In genomic region chr19:16473875-16474397, GRCh38 we compare ENCODE assay signal across 1 cellular context.
TF ChIP-seq lines count a peak whose summit lies in the region.

No MANE protein-coding gene starts in this region.

TF ChIP-seq in HepG2, 621 proteins besides CTCF, POLR2A, EP300 and RAD21:
- TF ChIP-seq RERE (CRISPR knock-in tag; IDR thresholded peaks at IDR 0.05; ENCODE audit: low read depth) (no peak), ZNF616 (CRISPR knock-in tag; IDR thresholded peaks at IDR 0.05; ENCODE audit: low read depth) (no peak), CEBPG (CRISPR knock-in tag; IDR thresholded peaks at IDR 0.05) (peak; percentile 53), CEBPB (IDR thresholded peaks at IDR 0.05; ENCODE audit: borderline replicate concordance, low read depth, low read length) (peak; percentile 80)
